In the genomic region with DNA sequence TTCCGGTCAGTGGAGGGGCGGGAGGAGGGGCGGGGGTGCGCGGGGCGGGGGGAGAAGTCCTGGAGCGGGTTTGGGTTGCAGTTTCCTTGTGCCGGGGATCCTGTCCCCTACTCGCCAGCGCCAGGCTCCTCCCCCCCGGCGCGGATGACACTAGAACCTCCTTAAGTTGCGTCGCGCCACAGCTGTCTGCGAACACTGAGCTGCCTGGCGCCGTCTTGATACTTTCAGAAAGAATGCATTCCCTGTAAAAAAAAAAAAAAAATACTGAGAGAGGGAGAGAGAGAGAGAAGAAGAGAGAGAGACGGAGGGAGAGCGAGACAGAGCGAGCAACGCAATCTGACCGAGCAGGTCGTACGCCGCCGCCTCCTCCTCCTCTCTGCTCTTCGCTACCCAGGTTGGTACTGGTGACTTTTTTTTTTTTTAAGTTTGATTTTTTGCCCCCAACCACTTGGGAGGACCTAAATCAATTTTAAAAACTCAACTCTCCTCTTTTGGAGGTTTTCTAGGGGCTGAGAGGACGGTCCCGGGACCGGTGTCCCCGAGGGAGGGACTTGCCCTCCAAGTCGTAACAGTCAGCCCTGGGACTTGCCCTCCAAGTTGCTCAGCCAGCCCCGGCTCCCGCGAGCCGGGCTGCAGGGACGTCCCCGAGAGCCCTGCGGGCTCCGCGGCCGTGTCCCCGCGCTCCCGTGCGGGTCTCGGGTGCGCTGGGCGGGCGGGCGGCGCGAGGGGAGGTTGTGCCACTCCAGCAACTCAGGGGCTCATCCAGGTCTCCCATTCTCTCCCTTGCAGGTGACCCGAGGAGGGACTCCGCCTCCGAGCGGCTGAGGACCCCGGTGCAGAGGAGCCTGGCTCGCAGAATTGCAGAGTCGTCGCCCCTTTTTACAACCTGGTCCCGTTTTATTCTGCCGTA, we compare ENCODE assay signal across 1 cellular context.
TF ChIP-seq lines count a peak whose summit lies in the region.

A gene (plus strand): TSS at position 191 of the 910 bp plus-strand sequence. CDS start 968 bp downstream, outside the sequence.

TF ChIP-seq in WTC11, 78 proteins besides CTCF, POLR2A, EP300 and RAD21 (continued from another document):
- TF ChIP-seq, protein P1, sequence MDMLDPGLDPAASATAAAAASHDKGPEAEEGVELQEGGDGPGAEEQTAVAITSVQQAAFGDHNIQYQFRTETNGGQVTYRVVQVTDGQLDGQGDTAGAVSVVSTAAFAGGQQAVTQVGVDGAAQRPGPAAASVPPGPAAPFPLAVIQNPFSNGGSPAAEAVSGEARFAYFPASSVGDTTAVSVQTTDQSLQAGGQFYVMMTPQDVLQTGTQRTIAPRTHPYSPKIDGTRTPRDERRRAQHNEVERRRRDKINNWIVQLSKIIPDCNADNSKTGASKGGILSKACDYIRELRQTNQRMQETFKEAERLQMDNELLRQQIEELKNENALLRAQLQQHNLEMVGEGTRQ (CRISPR knock-in tag; IDR thresholded peaks at IDR 0.05) = no peak
- no peak for TF ChIP-seq TP53 (CRISPR knock-in tag; IDR thresholded peaks at IDR 0.05)
- TF ChIP-seq, protein P2, sequence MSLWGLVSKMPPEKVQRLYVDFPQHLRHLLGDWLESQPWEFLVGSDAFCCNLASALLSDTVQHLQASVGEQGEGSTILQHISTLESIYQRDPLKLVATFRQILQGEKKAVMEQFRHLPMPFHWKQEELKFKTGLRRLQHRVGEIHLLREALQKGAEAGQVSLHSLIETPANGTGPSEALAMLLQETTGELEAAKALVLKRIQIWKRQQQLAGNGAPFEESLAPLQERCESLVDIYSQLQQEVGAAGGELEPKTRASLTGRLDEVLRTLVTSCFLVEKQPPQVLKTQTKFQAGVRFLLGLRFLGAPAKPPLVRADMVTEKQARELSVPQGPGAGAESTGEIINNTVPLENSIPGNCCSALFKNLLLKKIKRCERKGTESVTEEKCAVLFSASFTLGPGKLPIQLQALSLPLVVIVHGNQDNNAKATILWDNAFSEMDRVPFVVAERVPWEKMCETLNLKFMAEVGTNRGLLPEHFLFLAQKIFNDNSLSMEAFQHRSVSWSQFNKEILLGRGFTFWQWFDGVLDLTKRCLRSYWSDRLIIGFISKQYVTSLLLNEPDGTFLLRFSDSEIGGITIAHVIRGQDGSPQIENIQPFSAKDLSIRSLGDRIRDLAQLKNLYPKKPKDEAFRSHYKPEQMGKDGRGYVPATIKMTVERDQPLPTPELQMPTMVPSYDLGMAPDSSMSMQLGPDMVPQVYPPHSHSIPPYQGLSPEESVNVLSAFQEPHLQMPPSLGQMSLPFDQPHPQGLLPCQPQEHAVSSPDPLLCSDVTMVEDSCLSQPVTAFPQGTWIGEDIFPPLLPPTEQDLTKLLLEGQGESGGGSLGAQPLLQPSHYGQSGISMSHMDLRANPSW (CRISPR knock-in tag; conservative IDR thresholded peaks at IDR 0.05; ENCODE audit: low read depth) = no peak
